ENCODE assay signal across 1 cellular context in genomic region chr2:47487498-47487875, GRCh38.
TF ChIP-seq lines count a peak whose summit lies in the region.

No MANE protein-coding gene starts in this region.

TF ChIP-seq in IMR-90, 13 proteins besides CTCF, POLR2A, EP300 and RAD21 (continued from another document):
- no peak for TF ChIP-seq CHD1 (IDR thresholded peaks at IDR 0.05; ENCODE audit: low read depth, low read length)
- no peak for TF ChIP-seq CEBPB (IDR thresholded peaks at IDR 0.05; ENCODE audit: low read depth, low read length)
- no peak for TF ChIP-seq RCOR1 (IDR thresholded peaks at IDR 0.05; ENCODE audit: insufficient replicate concordance, low read length)
- no peak for TF ChIP-seq MAFK (IDR thresholded peaks at IDR 0.05; ENCODE audit: low read depth, low read length)
- TF ChIP-seq FOS (IDR thresholded peaks at IDR 0.05; ENCODE audit: low read depth, low read length), result no peak
- TF ChIP-seq MAZ (IDR thresholded peaks at IDR 0.05; ENCODE audit: borderline replicate concordance, low read depth, low read length), result no peak
- no peak for TF ChIP-seq ELK1 (IDR thresholded peaks at IDR 0.05; ENCODE audit: borderline replicate concordance, low read depth, low read length)
- TF ChIP-seq SMC3 (IDR thresholded peaks at IDR 0.05; ENCODE audit: low read depth, low read length), result no peak
- no peak for TF ChIP-seq RFX5 (IDR thresholded peaks at IDR 0.05; ENCODE audit: low read depth, low read length)
- TF ChIP-seq USF2 (IDR thresholded peaks at IDR 0.05; ENCODE audit: low read depth, low read length), result no peak
- TF ChIP-seq MXI1 (IDR thresholded peaks at IDR 0.05; ENCODE audit: borderline replicate concordance, low read depth, low read length), result no peak
